22 cellular contexts compared by ENCODE assay signal in the genomic region with DNA sequence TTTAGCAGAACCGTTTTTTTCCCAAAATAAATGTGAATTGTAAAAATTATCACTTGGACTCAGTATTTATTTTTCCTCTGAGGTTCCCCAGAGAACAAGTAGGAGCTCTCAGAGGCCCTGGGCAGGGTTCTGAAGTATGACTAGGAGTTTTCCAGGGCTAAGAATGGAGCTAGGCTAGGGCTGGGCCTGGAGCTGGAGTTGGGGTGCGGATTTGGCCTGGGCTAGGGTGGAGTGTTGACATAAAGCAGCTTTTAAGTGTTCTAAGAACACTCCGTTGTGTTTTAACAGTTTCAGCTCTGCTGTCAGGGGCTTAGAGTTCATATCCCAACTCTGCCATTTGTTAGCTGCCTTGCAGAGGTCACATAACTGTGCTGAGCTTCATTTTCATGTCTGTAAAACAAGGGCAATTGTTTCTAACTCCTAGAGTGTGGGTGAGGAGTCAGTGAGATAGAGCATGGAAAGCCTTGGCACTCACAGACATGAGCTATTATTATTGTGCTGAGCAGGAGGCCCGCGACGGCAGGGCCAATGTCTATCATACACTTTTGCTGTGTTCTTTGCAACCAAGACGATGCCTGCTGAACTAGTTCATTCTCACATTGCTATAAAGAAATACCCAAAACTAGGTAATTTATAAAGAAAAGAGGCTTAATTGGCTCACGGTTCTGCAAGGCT. TPM values are rescaled to one million over a fixed set of nuclear protein-coding genes. Genes with fewer than 3 reads are reported as not detected.
"Had no signal": no experiment of that assay in that cellular context is flagged by ENCODE, and none has a peak within 500 bp of the region (broad histone marks: within the 10 kb centered on the region; RNA-seq: fewer than 3 reads in every experiment).

No MANE protein-coding gene starts in this region.

- H3K9me3 ChIP-seq: gastrocnemius medialis, thyroid gland had no signal

- H3K27ac ChIP-seq: brain microvascular endothelial cell, gastrocnemius medialis, parathyroid adenoma, thyroid gland had no signal

- H3K4me1 ChIP-seq: gastrocnemius medialis, parathyroid adenoma, thyroid gland had no signal

- H3K4me3 Mint-ChIP-seq: activated CD4-positive, alpha-beta T cell treated with anti-CD3 and anti-CD28 coated beads, Interleukin-2, amount 10 ng/mL, durations not matched to agents 24 days and 14 days; activated CD8-positive, alpha-beta T cell treated with anti-CD3 and anti-CD28 coated beads, Interleukin-2, amount 10 ng/mL, durations not matched to agents 7 days and 5 days; activated naive CD4-positive, alpha-beta T cell treated with anti-CD3 and anti-CD28 coated beads for 36 hours; activated T-cell treated with anti-CD3 and anti-CD28 coated beads, Interleukin-2, amount 50 U/mL, for 4 hours had no signal

- H3K27ac Mint-ChIP-seq: activated CD4-positive, alpha-beta T cell treated with anti-CD3 and anti-CD28 coated beads, Interleukin-2, amount 10 ng/mL, durations not matched to agents 24 days and 14 days; activated CD8-positive, alpha-beta T cell treated with anti-CD3 and anti-CD28 coated beads, Interleukin-2, amount 10 ng/mL, durations not matched to agents 7 days and 5 days; activated naive CD4-positive, alpha-beta T cell treated with anti-CD3 and anti-CD28 coated beads for 36 hours had no signal

- H3K36me3 ChIP-seq: brain microvascular endothelial cell, gastrocnemius medialis, thyroid gland had no signal

- DNase-seq: activated CD4-positive, alpha-beta T cell treated with anti-CD3 and anti-CD28 coated beads, Interleukin-2, amount 10 ng/mL, durations not matched to agents 24 days and 14 days; activated CD8-positive, alpha-beta T cell treated with anti-CD3 and anti-CD28 coated beads, Interleukin-2, amount 10 ng/mL, durations not matched to agents 7 days and 5 days; activated naive CD4-positive, alpha-beta T cell treated with anti-CD3 and anti-CD28 coated beads for 36 hours; activated T-cell treated with anti-CD3 and anti-CD28 coated beads, Interleukin-2, amount 50 U/mL, for 4 hours; brain microvascular endothelial cell; cortex of kidney; effector CD4-positive, alpha-beta T cell; gastrocnemius medialis; head of caudate nucleus; stimulated activated CD4-positive, alpha-beta T cell treated with anti-CD3 and anti-CD28 coated beads, Interleukin-12 subunit alpha, Interleukin-12 subunit beta, amount 100 ng/mL, for 4 hours; stimulated activated CD4-positive, alpha-beta T cell treated with anti-CD3 and anti-CD28 coated beads, Interleukin-1b, Interleukin-23, amount 100 ng/mL, for 48 hours; stimulated activated naive CD4-positive, alpha-beta T cell treated with Interleukin-2 at 50 U/mL for 16 hours; T1000; thyroid gland had no signal

- H3K27me3 Mint-ChIP-seq: activated CD4-positive, alpha-beta T cell treated with anti-CD3 and anti-CD28 coated beads, Interleukin-2, amount 10 ng/mL, durations not matched to agents 24 days and 14 days had no signal

- H3K9me3 Mint-ChIP-seq: activated CD4-positive, alpha-beta T cell treated with anti-CD3 and anti-CD28 coated beads, Interleukin-2, amount 10 ng/mL, durations not matched to agents 24 days and 14 days; activated naive CD4-positive, alpha-beta T cell treated with anti-CD3 and anti-CD28 coated beads for 36 hours; activated T-cell treated with anti-CD3 and anti-CD28 coated beads, Interleukin-2, amount 50 U/mL, for 4 hours had no signal

- H3K4me3 ChIP-seq: gastrocnemius medialis, lung, thyroid gland had no signal

- H3K27me3 ChIP-seq: brain microvascular endothelial cell, thyroid gland had no signal

- H3K4me1 Mint-ChIP-seq: activated CD4-positive, alpha-beta T cell treated with anti-CD3 and anti-CD28 coated beads, Interleukin-2, amount 10 ng/mL, durations not matched to agents 24 days and 14 days had no signal

- H3K9ac ChIP-seq: parathyroid adenoma had no signal

RNA-seq across cellular contexts. Expression of a gene that starts 51.1 kb away (rescaled TPM):
- total RNA-seq: activated CD4-positive, alpha-beta T cell treated with anti-CD3 and anti-CD28 coated beads, Interleukin-2, amount 10 ng/mL, durations not matched to agents 24 days and 14 days; activated CD8-positive, alpha-beta T cell treated with anti-CD3 and anti-CD28 coated beads, Interleukin-2, amount 10 ng/mL, durations not matched to agents 7 days and 5 days; activated naive CD4-positive, alpha-beta T cell treated with anti-CD3 and anti-CD28 coated beads for 36 hours; activated T-cell treated with anti-CD3 and anti-CD28 coated beads, Interleukin-2, amount 50 U/mL, for 4 hours; esophagus mucosa; gastrocnemius medialis; lung; mononuclear cell; renal cortical epithelial cell; subcutaneous adipose tissue; T-helper 1 cell treated with Interleukin-12 subunit alpha and Interleukin-12 subunit beta and Interleukin-4 antibody, amounts not matched to agents 30 ng/mL and 1 ng/mL, for 36 hours; thyroid gland; urinary bladder had no signal
- polyA plus RNA-seq: lung, urinary bladder had no signal
